11 cellular contexts compared by ENCODE assay signal in genomic region chr6:164322533-164322932, GRCh38.
DNase-seq lines count a peak whose midpoint lies in the region; ATAC-seq, FAIRE-seq and TF ChIP-seq lines count a peak whose summit lies in the region.
"Had no signal": no experiment of that assay in that cellular context is flagged by ENCODE, and none has a peak within 500 bp of the region (broad histone marks: within the 10 kb centered on the region; RNA-seq: fewer than 3 reads in every experiment).

No MANE protein-coding gene starts in this region.

- no peaks in the 10 kb centered on the region for H3K27me3 Mint-ChIP-seq in chondrocyte (ENCODE audit: low read depth)
- H3K27me3 Mint-ChIP-seq: activated CD4-positive, alpha-beta T cell treated with anti-CD3 and anti-CD28 coated beads for 36 hours had no signal

- no peak for FAIRE-seq in HTR-8/SVneo (lab: Jason Lieb, UNC)

- H3K4me3 ChIP-seq in right atrium auricular region (no peak overlapping the region), suprapubic skin (no peak overlapping the region)

- ATAC-seq in HG02884 (IDR thresholded peaks at IDR 0.05; ENCODE audit: unreplicated experiment) (no peak), GM21528 (IDR thresholded peaks at IDR 0.05; ENCODE audit: low FRiP score, unreplicated experiment) (no peak)
- ATAC-seq: activated CD4-positive, alpha-beta T cell treated with anti-CD3 and anti-CD28 coated beads for 36 hours had no signal

- H3K27ac Mint-ChIP-seq in chondrocyte (ENCODE audit: unreplicated experiment), result peak overlapping the region; percentile 64
- H3K27ac Mint-ChIP-seq: activated CD4-positive, alpha-beta T cell treated with anti-CD3 and anti-CD28 coated beads for 36 hours; nephron had no signal

- peaks cover 0 to 4% of the 10 kb centered on the region in 2 donors for H3K4me1 ChIP-seq in right atrium auricular region
- peaks cover 5% of the 10 kb centered on the region for H3K4me1 ChIP-seq in suprapubic skin

- 24% methylated on average over 4 of the region's 4 CpGs for WGBS in suprapubic skin

- no peaks in the 10 kb centered on the region for H3K36me3 Mint-ChIP-seq in chondrocyte (ENCODE audit: low read depth)

- peaks cover 6% of the 10 kb centered on the region for H3K4me1 Mint-ChIP-seq in chondrocyte (ENCODE audit: low read depth)
- H3K4me1 Mint-ChIP-seq: activated CD4-positive, alpha-beta T cell treated with anti-CD3 and anti-CD28 coated beads for 36 hours; nephron had no signal

- H3K27me3 ChIP-seq in right atrium auricular region, result no peaks in the 10 kb centered on the region
- H3K27me3 ChIP-seq in suprapubic skin, result no peaks in the 10 kb centered on the region

- H3K4me3 Mint-ChIP-seq in chondrocyte (ENCODE audit: unreplicated experiment), result no peak overlapping the region
- H3K4me3 Mint-ChIP-seq: activated CD4-positive, alpha-beta T cell treated with anti-CD3 and anti-CD28 coated beads for 36 hours; nephron had no signal

- TF ChIP-seq POLR2A in suprapubic skin (IDR thresholded peaks at IDR 0.05), result no peak

- H3K9me3 ChIP-seq in right atrium auricular region, result peaks cover 3 to 5% of the 10 kb centered on the region in 2 donors
- no peaks in the 10 kb centered on the region for H3K9me3 ChIP-seq in suprapubic skin

- TF ChIP-seq EP300 in suprapubic skin (IDR thresholded peaks at IDR 0.05), result no peak

- TF ChIP-seq CTCF in chondrocyte (IDR thresholded peaks at IDR 0.05) (no peak), right atrium auricular region (IDR thresholded peaks at IDR 0.05) (no peak), suprapubic skin (IDR thresholded peaks at IDR 0.05) (no peak)

- peaks cover 15% of the 10 kb centered on the region for H3K9me3 Mint-ChIP-seq in chondrocyte (ENCODE audit: low read depth)

- H3K36me3 ChIP-seq in right atrium auricular region (no peaks in the 10 kb centered on the region), suprapubic skin (no peaks in the 10 kb centered on the region)

- DNase-seq in HTR-8/SVneo (ENCODE audit: insufficient read length, low spot score) (peak; percentile 29), chondrocyte (ENCODE audit: low spot score) (no peak), right atrium auricular region (ENCODE audit: low spot score) (no peak), suprapubic skin (ENCODE audit: low spot score in 2 of 2) (no peak), pons (ENCODE audit: low spot score) (no peak), hepatic stellate cell (ENCODE audit: low spot score) (no peak)
- DNase-seq: activated CD4-positive, alpha-beta T cell treated with anti-CD3 and anti-CD28 coated beads for 36 hours; NCI-H1092 had no signal

- H3K27ac ChIP-seq in right atrium auricular region, result peak overlapping the region; percentile 33 to 46
- peak overlapping the region; percentile 30 for H3K27ac ChIP-seq in suprapubic skin
